19 cellular contexts compared by ENCODE assay signal in the genomic region with DNA sequence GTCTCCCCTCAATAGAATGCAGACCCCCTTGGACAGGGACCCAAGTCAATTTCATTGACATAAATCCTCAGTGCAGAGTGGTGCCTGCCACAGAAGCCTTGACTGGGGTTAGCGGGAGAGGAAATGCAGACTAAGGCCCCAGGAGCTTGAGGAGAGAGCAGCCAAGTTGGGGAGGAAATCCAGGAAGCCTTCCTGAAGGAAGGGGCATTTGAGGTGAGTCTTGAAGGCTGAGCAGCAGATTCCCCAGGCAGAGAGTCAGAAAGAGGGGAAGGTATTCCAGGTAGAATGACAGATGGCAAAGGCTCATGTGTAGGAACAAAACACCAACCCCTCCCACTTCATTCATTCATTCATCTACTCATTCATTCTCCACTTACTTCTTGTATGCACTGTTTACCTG. TPM values are rescaled to one million over a fixed set of nuclear protein-coding genes. Genes with fewer than 3 reads are reported as not detected.
DNase-seq lines count a peak whose midpoint lies in the region; ATAC-seq and TF ChIP-seq lines count a peak whose summit lies in the region.
"Had no signal": no experiment of that assay in that cellular context is flagged by ENCODE, and none has a peak within 500 bp of the region (broad histone marks: within the 10 kb centered on the region; RNA-seq: fewer than 3 reads in every experiment).

No MANE protein-coding gene starts in this region.

- H3K36me3 Mint-ChIP-seq in HFFc6 (ENCODE audit: low read depth), result peaks cover 47% of the 10 kb centered on the region
- H3K36me3 Mint-ChIP-seq: CD4-positive, CD25-positive, alpha-beta regulatory T cell; CD8-positive, alpha-beta memory T cell had no signal

- BruUV-seq in Panc1 (replicated peaks; lab: Mats Ljungman, UMichigan), result no TSS peak

- WGBS in heart left ventricle, 4 donors, result 37 to 95% (median 84%) methylated on average over 1 of the region's 1 CpG
- 100% methylated on average over 1 of the region's 1 CpG for WGBS in mesenchymal stem cell

- TF ChIP-seq CTCF in heart left ventricle (IDR thresholded peaks at IDR 0.05), result no peak
- TF ChIP-seq CTCF in HFFc6 (IDR thresholded peaks at IDR 0.05), result no peak
- TF ChIP-seq CTCF in Panc1 (IDR thresholded peaks at IDR 0.05), result no peak
- no peak for TF ChIP-seq CTCF in GM20000 (IDR thresholded peaks at IDR 0.05; ENCODE audit: extremely low read depth, missing control alignments)

- H3K4me3 ChIP-seq in heart left ventricle, result no peak overlapping the region
- no peak overlapping the region for H3K4me3 ChIP-seq in Panc1 (ENCODE audit: low read depth in 2 of 2, low read length in 2 of 2)
- H3K4me3 ChIP-seq in mesenchymal stem cell (ENCODE audit: insufficient read depth in 1 of 2, low read depth in 1 of 2, low read length in 2 of 2), result no peak overlapping the region

- peak overlapping the region in 1 of 2 experiments; percentile 9 for H3K18ac ChIP-seq in mesenchymal stem cell (ENCODE audit: low read depth in 1 of 2, low read length in 2 of 2)

- H4K91ac ChIP-seq in mesenchymal stem cell (ENCODE audit: low read length), result peak overlapping the region; percentile 43

- peaks cover 85% of the 10 kb centered on the region for H3K4me1 Mint-ChIP-seq in HFFc6 (ENCODE audit: low read depth)

- no peak for TF ChIP-seq POLR2A in heart left ventricle (IDR thresholded peaks at IDR 0.05)

- no peaks in the 10 kb centered on the region for H3K27me3 Mint-ChIP-seq in HFFc6 (ENCODE audit: insufficient read depth)

- CTCF ChIA-PET in Panc1 (lab: Charles Lee), result no interaction called here

- POLR2A ChIA-PET in Panc1 (lab: Charles Lee), result no interaction called here

- H2BK15ac ChIP-seq in mesenchymal stem cell (ENCODE audit: low read depth, poor library complexity, severe bottlenecking), result peak overlapping the region; percentile 76

- H3K79me1 ChIP-seq in mesenchymal stem cell (replicated peaks; ENCODE audit: low read length, poor library complexity, severe bottlenecking), result peaks cover 7% of the 10 kb centered on the region

- peak overlapping the region; percentile 100 for H3K27ac Mint-ChIP-seq in HFFc6

- H3K9me3 Mint-ChIP-seq in HFFc6, result no peaks in the 10 kb centered on the region
- H3K9me3 Mint-ChIP-seq: CD8-positive, alpha-beta memory T cell had no signal

- H3K27me3 ChIP-seq in heart left ventricle (no peaks in the 10 kb centered on the region), Panc1 (ENCODE audit: control insufficient read depth, insufficient read depth, low read length) (no peaks in the 10 kb centered on the region), mesenchymal stem cell (ENCODE audit: control insufficient read depth in 1 of 2, insufficient read depth in 1 of 2, low read length in 2 of 2) (no peaks in the 10 kb centered on the region)
- H3K27me3 ChIP-seq: BE2C had no signal

- H2AK5ac ChIP-seq in mesenchymal stem cell (ENCODE audit: low read length, severe bottlenecking), result no peak overlapping the region

- peak overlapping the region; percentile 17 to 24 for H3K4ac ChIP-seq in mesenchymal stem cell (ENCODE audit: low read depth in 1 of 2, low read length in 2 of 2)

- H3K27ac ChIP-seq in heart left ventricle, result no peak overlapping the region
- peak overlapping the region; percentile 100 for H3K27ac ChIP-seq in Panc1 (ENCODE audit: low read length)
- no peak overlapping the region for H3K27ac ChIP-seq in mesenchymal stem cell (ENCODE audit: low read length, poor library complexity, severe bottlenecking)

- H3K36me3 ChIP-seq in heart left ventricle, result no peaks in the 10 kb centered on the region
- H3K36me3 ChIP-seq in Panc1 (ENCODE audit: control insufficient read depth, insufficient read depth, low read length), result no peaks in the 10 kb centered on the region; the same call in 1 of the 2 replicates
- peaks cover 3 to 11% of the 10 kb centered on the region in 2 experiments for H3K36me3 ChIP-seq in mesenchymal stem cell (ENCODE audit: control insufficient read depth in 1 of 2, insufficient read depth in 2 of 2, low read depth in 1 of 2, low read length in 2 of 2)
- H3K36me3 ChIP-seq: BE2C had no signal

- ATAC-seq in Right ventricle myocardium inferior (no peak), heart left ventricle (no peak), Panc1 (no peak)

- H3K23ac ChIP-seq in mesenchymal stem cell (ENCODE audit: low read length in 2 of 2), result no peak overlapping the region

- intact Hi-C loops in Right ventricle myocardium inferior (cut with DNase I), result no loop called here
- intact Hi-C loops in heart left ventricle (cut with DNase I), result no loop called here
- intact Hi-C loops in Panc1 (cut with micrococcal nuclease; ENCODE audit: unreplicated experiment), result no loop called here

- in situ Hi-C loops in Panc1 (cut with HindIII; ENCODE audit: low pct_unique_long_range_greater_than_20kb, low sequenced_read_pairs), result no loop called here

- no peak overlapping the region for H3K4me3 Mint-ChIP-seq in HFFc6
- H3K4me3 Mint-ChIP-seq: CD4-positive, CD25-positive, alpha-beta regulatory T cell; CD8-positive, alpha-beta memory T cell had no signal

- no peak overlapping the region for H3K14ac ChIP-seq in mesenchymal stem cell (ENCODE audit: low read length in 2 of 2)

- H3K9ac ChIP-seq in mesenchymal stem cell (ENCODE audit: low read length), result no peak overlapping the region

- DNase-seq in Right ventricle myocardium inferior (ENCODE audit: missing footprints) (peak; percentile 11), heart left ventricle (no peak), HFFc6 (no peak), Panc1 (ENCODE audit: low read depth, low spot score) (no peak), mesenchymal stem cell (no peak), GM20000 (ENCODE audit: low spot score) (no peak), LoVo (ENCODE audit: low spot score) (no peak), NCI-H2029 (lab: John Stamatoyannopoulos, UW) (no peak)
- DNase-seq: 8988T; BE2C; C1 segment of cervical spinal cord; CD4-positive, CD25-positive, alpha-beta regulatory T cell; CD8-positive, alpha-beta memory T cell; COR-L47; DMS 273 treated with DMSO at 0.1 percent for 48 hours; DMS53; GOT3; H7; KG1 had no signal

- no peak overlapping the region for H2AFZ ChIP-seq in mesenchymal stem cell (ENCODE audit: low read depth, low read length)

- H4K8ac ChIP-seq in mesenchymal stem cell (ENCODE audit: low read length), result no peak overlapping the region

- H3K9me3 ChIP-seq in heart left ventricle, result no peaks in the 10 kb centered on the region
- H3K9me3 ChIP-seq in Panc1 (ENCODE audit: control insufficient read depth, insufficient read depth, low read depth, low read length), result no peaks in the 10 kb centered on the region
- H3K9me3 ChIP-seq in mesenchymal stem cell (ENCODE audit: control insufficient read depth, low read length), result no peaks in the 10 kb centered on the region
- H3K9me3 ChIP-seq: BE2C had no signal

- H2BK120ac ChIP-seq in mesenchymal stem cell (ENCODE audit: low read depth, low read length), result no peak overlapping the region

- no peak overlapping the region for H2BK5ac ChIP-seq in mesenchymal stem cell (ENCODE audit: low read depth, low read length, poor library complexity, severe bottlenecking)

- no peak overlapping the region for H3K4me2 ChIP-seq in mesenchymal stem cell (ENCODE audit: low read length, poor library complexity, severe bottlenecking)

- peak overlapping the region in 1 of 2 experiments; percentile 2 for H2BK12ac ChIP-seq in mesenchymal stem cell (ENCODE audit: low read length in 2 of 2)

- H3K4me1 ChIP-seq in heart left ventricle, result peaks cover under 1 to 28% (median 17%) of the 10 kb centered on the region in 12 donors
- H3K4me1 ChIP-seq in Panc1 (ENCODE audit: control insufficient read depth, insufficient read depth, low read length), result peaks cover 85% of the 10 kb centered on the region
- H3K4me1 ChIP-seq in mesenchymal stem cell (ENCODE audit: control insufficient read depth, insufficient read depth, low read depth, low read length), result peaks cover 34% of the 10 kb centered on the region

RNA-seq across cellular contexts. Expression of gene MYEOV, which starts 10.3 kb away (rescaled TPM):
- total RNA-seq in Right ventricle myocardium inferior (not detected), heart left ventricle (under 1 TPM in 2 of 9 donors, not detected in 7; 0.37 to 0.88 TPM), Panc1 (2021; ENCODE audit: unreplicated experiment) (69.8 TPM)
- polyA plus RNA-seq in heart left ventricle, result under 1 TPM; 0.08 TPM
- 10 to 100 TPM; 55.5 to 93.3 (median 79.9) TPM for total RNA-seq in HFFc6 (2021; fragmentation: NEBNext Ultra II Directional; extraction: Animal tissue kit (Norgen Biotek cat#: 25700))
- 49.0 TPM for polyA plus RNA-seq in Panc1 (2012; ENCODE audit: insufficient read length)
- 2.5 TPM for polyA plus RNA-seq in mesenchymal stem cell (2013, experiment 1 of 2)
- 4.8 TPM for polyA plus RNA-seq in mesenchymal stem cell (2013, experiment 2 of 2)
- polyA plus RNA-seq: CD4-positive, CD25-positive, alpha-beta regulatory T cell; CD8-positive, alpha-beta memory T cell had no signal

Comparison
In these comparisons a context has a peak if more than half of its experiments do, and no peak if none do; other contexts are left out.
1. RNA of gene MYEOV, which starts 10.3 kb away (total RNA-seq): 55.5 to 93.3 TPM in HFFc6 and 69.8 TPM in Panc1 (single experiment); not detected in Right ventricle myocardium inferior (single experiment) and 0.37 to 0.88 TPM in heart left ventricle; every median in the first group is over 10 times any median in the second.